Comparison of ENCODE assay signal across 8 cellular contexts in genomic region chr9:35656841-35657326, GRCh38. TPM values are rescaled to one million over a fixed set of nuclear protein-coding genes. Genes with fewer than 3 reads are reported as not detected.
A peak's percentile ranks its signal among the peaks of the same experiment; 100 is the strongest.
DNase-seq lines count a peak whose midpoint lies in the region; ATAC-seq and TF ChIP-seq lines count a peak whose summit lies in the region.

No MANE protein-coding gene starts in this region.

- peak; percentile 61 for DNase-seq in activated effector memory CD4-positive, alpha-beta T cell treated with anti-CD3 and anti-CD28 coated beads, Interleukin-2, amount 50 U/mL, for 16 hours
- no peak for DNase-seq in activated effector memory CD4-positive, alpha-beta T cell treated with Interleukin-2 at 50 U/mL for 16 hours
- DNase-seq in memory B cell (ENCODE audit: low spot score in 2 of 2) = no peak
- DNase-seq in upper lobe of left lung = no peak
- DNase-seq in NCI-H510A treated with DMSO at 0.1 percent for 48 hours (lab: John Stamatoyannopoulos, UW) = no peak
- no peak for DNase-seq in NCI-H128 (lab: John Stamatoyannopoulos, UW; ENCODE audit: unreplicated experiment)
- no peak for DNase-seq in NCI-H2107 (lab: John Stamatoyannopoulos, UW)

- H3K4me1 Mint-ChIP-seq in brain = peaks cover 49% of the 10 kb centered on the region
- peaks cover 35% of the 10 kb centered on the region for H3K4me1 Mint-ChIP-seq in memory B cell

- H3K4me1 ChIP-seq in upper lobe of left lung = peaks cover 22 to 54% (median 34%) of the 10 kb centered on the region in 4 donors

- H3K27me3 Mint-ChIP-seq in brain (no peaks in the 10 kb centered on the region), memory B cell (no peaks in the 10 kb centered on the region)

- peak overlapping the region in 3 of 4 donors; percentile 68 to 90 (median 86) for H3K4me3 ChIP-seq in upper lobe of left lung

- peaks cover 0 to 21% (median 12%) of the 10 kb centered on the region in 4 donors for H3K36me3 ChIP-seq in upper lobe of left lung

- peak overlapping the region; percentile 97 to 99 (median 98) for H3K27ac ChIP-seq in upper lobe of left lung

- ATAC-seq in memory B cell (ENCODE audit: low read depth) (no peak), upper lobe of left lung (ENCODE audit: low FRiP score in 2 of 2) (no peak)

- TF ChIP-seq POLR2A in upper lobe of left lung (IDR thresholded peaks at IDR 0.05) = no peak

- H3K9me3 Mint-ChIP-seq in brain (peaks cover 0 to 9% (median 0%) of the 10 kb centered on the region in 5 experiments), memory B cell (no peaks in the 10 kb centered on the region)

- no peak for TF ChIP-seq EP300 in upper lobe of left lung (IDR thresholded peaks at IDR 0.05)

- 46 to 51% methylated on average over 14 of the region's 14 CpGs for WGBS in upper lobe of left lung, 2 donors

- no peaks in the 10 kb centered on the region for H3K9me3 ChIP-seq in upper lobe of left lung

- peak overlapping the region; percentile 98 to 100 (median 99) for H3K27ac Mint-ChIP-seq in brain
- H3K27ac Mint-ChIP-seq in memory B cell = peak overlapping the region; percentile 100

- H3K36me3 Mint-ChIP-seq in brain (peaks cover 21% of the 10 kb centered on the region), memory B cell (peaks cover 7% of the 10 kb centered on the region)

- H3K27me3 ChIP-seq in upper lobe of left lung = no peaks in the 10 kb centered on the region

- H3K4me3 Mint-ChIP-seq in brain = peak overlapping the region; percentile 80 to 86 (median 86)
- peak overlapping the region; percentile 90 for H3K4me3 Mint-ChIP-seq in memory B cell

- no peak for TF ChIP-seq CTCF in brain (conservative IDR thresholded peaks at IDR 0.05)
- TF ChIP-seq CTCF in upper lobe of left lung (IDR thresholded peaks at IDR 0.05) = no peak

RNA-seq across cellular contexts. Expression of gene RMRP, which starts 0.9 kb away (rescaled TPM):
- not detected for polyA plus RNA-seq in brain (ENCODE audit: insufficient read depth, low read depth, low replicate concordance)
- over 10,000 TPM in 2 of 6 donors, 1,000 to 10,000 TPM in 3, 100 to 1,000 TPM in 1; 886 to 22,003 (median 3,451) TPM for total RNA-seq in upper lobe of left lung

RNA-seq across cellular contexts. Expression of gene CCDC107, which starts 1.2 kb away (rescaled TPM):
- polyA plus RNA-seq in brain (ENCODE audit: insufficient read depth, low read depth, low replicate concordance) = 45.7 TPM
- 10 to 100 TPM; 17.8 to 49.4 (median 35.1) TPM for total RNA-seq in upper lobe of left lung

RNA-seq across cellular contexts. Expression of gene SIT1, which starts 6.2 kb away (rescaled TPM):
- polyA plus RNA-seq in brain (ENCODE audit: insufficient read depth, low read depth, low replicate concordance) = 2.0 TPM
- 1 to 10 TPM in 5 of 6 donors, not detected in 1; 1.1 to 3.1 (median 1.8) TPM for total RNA-seq in upper lobe of left lung

RNA-seq across cellular contexts. Expression of gene ARHGEF39, which starts 8.1 kb away (rescaled TPM):
- polyA plus RNA-seq in brain (ENCODE audit: insufficient read depth, low read depth, low replicate concordance) = 11.6 TPM
- total RNA-seq in upper lobe of left lung = 1 to 10 TPM in 2 of 6 donors, under 1 TPM in 3, not detected in 1; 0.30 to 1.1 (median 0.37) TPM

RNA-seq across cellular contexts. Expression of gene CA9, which starts 16.8 kb away (rescaled TPM):
- polyA plus RNA-seq in brain (ENCODE audit: insufficient read depth, low read depth, low replicate concordance) = 3.7 TPM
- total RNA-seq in upper lobe of left lung = under 1 TPM in 2 of 6 donors, not detected in 4; 0.14 to 0.24 TPM
